Comparison of ENCODE assay signal across 1 cellular context in genomic region chr22:21659864-21660525, GRCh38.
TF ChIP-seq lines count a peak whose summit lies in the region.

No MANE protein-coding gene starts in this region.

TF ChIP-seq in WTC11, 78 proteins besides CTCF, POLR2A, EP300 and RAD21 (continued from another document):
- TF ChIP-seq ZNF512 (CRISPR knock-in tag; IDR thresholded peaks at IDR 0.05; ENCODE audit: borderline replicate concordance) = no peak
- TF ChIP-seq PRRX2 (CRISPR knock-in tag; IDR thresholded peaks at IDR 0.05) = 0 out of 2 replicates have a peak, but pooled peaks have one; percentile 28
- TF ChIP-seq NFATC4 (CRISPR knock-in tag; IDR thresholded peaks at IDR 0.05) = no peak
- TF ChIP-seq ZNF425 (CRISPR knock-in tag; conservative IDR thresholded peaks at IDR 0.05) = no peak
- no peak for TF ChIP-seq ZNF121 (CRISPR knock-in tag; IDR thresholded peaks at IDR 0.05)
- TF ChIP-seq ELF4 (CRISPR knock-in tag; IDR thresholded peaks at IDR 0.05; ENCODE audit: low read depth) = no peak
